In the genomic region with DNA sequence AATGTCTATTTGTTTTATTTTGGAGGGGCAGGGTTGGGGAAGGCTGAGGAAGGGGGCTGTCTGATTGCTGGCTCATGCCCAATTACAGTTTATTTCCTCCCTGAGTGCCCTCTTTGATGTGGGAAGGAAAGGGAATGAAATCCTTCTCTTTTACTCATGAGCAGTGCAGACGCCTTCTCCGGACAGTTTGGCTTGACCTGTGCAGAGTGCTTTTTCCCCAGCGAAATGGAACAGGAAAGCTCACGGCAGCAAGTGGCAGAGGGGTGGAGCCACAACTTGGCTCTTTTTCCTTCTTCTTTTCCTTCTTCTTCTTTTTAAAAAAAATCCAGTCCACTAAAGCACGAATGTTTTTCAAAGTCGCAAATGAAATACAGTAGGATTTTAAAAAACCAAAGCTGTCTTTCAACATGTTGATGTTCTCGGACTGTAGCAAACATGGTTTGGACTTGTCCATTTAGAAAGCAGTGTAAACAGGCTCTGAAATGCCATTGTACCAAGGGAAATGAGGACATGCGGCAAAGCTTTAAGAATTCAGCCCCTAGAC, we compare ENCODE assay signal across 8 cellular contexts. TPM values are rescaled to one million over a fixed set of nuclear protein-coding genes. Genes with fewer than 3 reads are reported as not detected.
DNase-seq lines count a peak whose midpoint lies in the region; ATAC-seq and TF ChIP-seq lines count a peak whose summit lies in the region.

No MANE protein-coding gene starts in this region.

- in situ Hi-C loops in GM13977 (cut with MboI; ENCODE audit: low pct_unique_long_range_greater_than_20kb, low sequenced_read_pairs, unreplicated experiment) = no loop called here

- H3K4me3 ChIP-seq in MG63 = no peak overlapping the region
- H3K4me3 ChIP-seq in colonic mucosa = peak overlapping the region; percentile 4
- H3K4me3 ChIP-seq in right lobe of liver = peak overlapping the region in 1 of 3 donors; percentile 8
- H3K4me3 ChIP-seq in testis = no peak overlapping the region

- H3K9me3 ChIP-seq in MG63 (peaks cover 9% of the 10 kb centered on the region), colonic mucosa (no peaks in the 10 kb centered on the region), right lobe of liver (no peaks in the 10 kb centered on the region), testis (no peaks in the 10 kb centered on the region)

- peak; percentile 59 to 78 (median 67) for ATAC-seq in right lobe of liver

- TF ChIP-seq POLR2A in right lobe of liver (IDR thresholded peaks at IDR 0.05) (no peak), testis (IDR thresholded peaks at IDR 0.05) (no peak)

- peak overlapping the region in 1 of 2 donors; percentile 34 for H3K9ac ChIP-seq in colonic mucosa (ENCODE audit: low read depth in 2 of 2, low read length in 2 of 2)

- DNase-seq in MG63 (peak; percentile 20), colonic mucosa (no peak), right lobe of liver (no peak), testis (no peak), GM10266 (ENCODE audit: extremely low spot score) (no peak), NOMO-1 (lab: John Stamatoyannopoulos, UW; ENCODE audit: unreplicated experiment in 2 of 2) (no peak), GM13977 (ENCODE audit: low spot score) (no peak), COLO668 (lab: John Stamatoyannopoulos, UW; ENCODE audit: unreplicated experiment) (no peak)

- H3K4me1 ChIP-seq in colonic mucosa = peaks cover 3% of the 10 kb centered on the region
- H3K4me1 ChIP-seq in right lobe of liver = peaks cover 0 to 12% (median 0%) of the 10 kb centered on the region in 4 donors
- peaks cover 20% of the 10 kb centered on the region for H3K4me1 ChIP-seq in testis

- 9% methylated on average over 8 of the region's 8 CpGs for WGBS in right lobe of liver (ENCODE audit: insufficient coverage, low coverage, low lambda C conversion rate, missing lambda C conversion rate)
- 30 to 39% methylated on average over 8 of the region's 8 CpGs for WGBS in testis, 2 donors

- H3K27me3 ChIP-seq in MG63 = no peaks in the 10 kb centered on the region
- H3K27me3 ChIP-seq in colonic mucosa = no peaks in the 10 kb centered on the region
- H3K27me3 ChIP-seq in right lobe of liver = no peaks in the 10 kb centered on the region
- H3K27me3 ChIP-seq in testis = no peaks in the 10 kb centered on the region

- H3K36me3 ChIP-seq in MG63 (no peaks in the 10 kb centered on the region), colonic mucosa (no peaks in the 10 kb centered on the region), right lobe of liver (no peaks in the 10 kb centered on the region), testis (ENCODE audit: low read depth, missing control alignments) (no peaks in the 10 kb centered on the region)

- no peak overlapping the region for H3K27ac ChIP-seq in colonic mucosa
- H3K27ac ChIP-seq in right lobe of liver = peak overlapping the region in 1 of 3 donors; percentile 10
- peak overlapping the region; percentile 31 to 46 for H3K27ac ChIP-seq in testis

- intact Hi-C loops in colonic mucosa (cut with DNase I) = no loop called here
- intact Hi-C loops in right lobe of liver (cut with DNase I) = no loop called here
- intact Hi-C loops in testis (cut with DNase I; ENCODE audit: low total_unique reads) = no loop called here

- TF ChIP-seq CTCF in colonic mucosa (IDR thresholded peaks at IDR 0.05) (no peak), right lobe of liver (IDR thresholded peaks at IDR 0.05) (no peak), testis (IDR thresholded peaks at IDR 0.05) (no peak), GM10266 (IDR thresholded peaks at IDR 0.05; ENCODE audit: control insufficient read depth, insufficient read depth, low read depth, missing control alignments) (no peak), GM13977 (IDR thresholded peaks at IDR 0.05; ENCODE audit: extremely low read depth, insufficient read depth, missing control alignments) (no peak)

RNA-seq across cellular contexts. Expression of a gene that starts 34.6 kb away (rescaled TPM):
- 16.7 and 19.5 TPM in 2 replicates for total RNA-seq in MG63 (2014; rRNA removed; shearing (Covaris generic); ENCODE audit: low replicate concordance)
- 10 to 100 TPM in 1 of 2 donors, 1 to 10 TPM in 1; 4.7 to 16.0 TPM for total RNA-seq in colonic mucosa
- total RNA-seq in right lobe of liver = 10 to 100 TPM in 1 of 6 experiments, 1 to 10 TPM in 5; 3.0 to 14.3 (median 5.4) TPM
- 100 to 1,000 TPM in 1 of 2 donors, 10 to 100 TPM in 1; 75.9 to 110 TPM for total RNA-seq in testis
- polyA plus RNA-seq in testis (ENCODE audit: insufficient read depth, low read depth, low replicate concordance) = 81.5 TPM
